ENCODE assay signal across 8 cellular contexts in genomic region chr12:128675576-128675975, GRCh38.
"Had no signal": no experiment of that assay in that cellular context is flagged by ENCODE, and none has a peak within 500 bp of the region (broad histone marks: within the 10 kb centered on the region; RNA-seq: fewer than 3 reads in every experiment).

No MANE protein-coding gene starts in this region.

- H3K4me2 ChIP-seq: KMS-11 had no signal

- FAIRE-seq: HepG2, HTR-8/SVneo had no signal

- H3K27ac Mint-ChIP-seq: IgD-negative memory B cell had no signal

- H3K27ac ChIP-seq: HL-60, KMS-11 had no signal

- H3K27me3 Mint-ChIP-seq: IgD-negative memory B cell had no signal

- H3K9ac ChIP-seq: KMS-11 had no signal

- DNase-seq: IMR-90, KBM-7, KG1 had no signal

- H3K4me3 Mint-ChIP-seq: IgD-negative memory B cell had no signal

- H3K36me3 Mint-ChIP-seq: IgD-negative memory B cell had no signal

- ATAC-seq: HepG2 had no signal
